ENCODE assay signal across 21 cellular contexts in the genomic region with DNA sequence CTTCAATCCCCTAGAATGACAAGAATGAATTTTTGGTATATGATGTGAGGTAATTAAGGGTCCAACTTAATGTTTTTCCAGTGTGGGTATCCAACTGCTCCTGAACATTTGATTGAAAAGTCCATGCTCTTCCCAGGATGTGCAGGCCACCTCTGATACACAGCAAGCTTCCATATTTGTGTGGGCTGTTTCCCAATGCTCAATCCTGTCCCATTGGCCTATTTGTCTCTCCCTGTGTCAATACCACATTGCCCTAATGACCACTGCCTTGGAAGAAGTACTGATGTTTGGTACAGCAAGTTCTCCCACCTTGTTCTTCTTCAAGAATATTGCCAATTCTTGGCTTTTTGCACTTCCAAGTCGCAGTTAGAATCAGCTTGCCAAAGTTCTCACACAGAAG.
"Had no signal": no experiment of that assay in that cellular context is flagged by ENCODE, and none has a peak within 500 bp of the region (broad histone marks: within the 10 kb centered on the region; RNA-seq: fewer than 3 reads in every experiment).

No MANE protein-coding gene starts in this region.

- FAIRE-seq: colon, keratinocyte, pancreas had no signal

- H3K4me3 ChIP-seq: dorsolateral prefrontal cortex, gastroesophageal sphincter, lower lobe of right lung, mucosa of descending colon, pancreas, stomach, testis, tibial artery had no signal

- DNase-seq: effector CD4-positive, alpha-beta T cell; glutamatergic neuron; left ventricle myocardium superior; lower lobe of right lung; mucosa of descending colon; naive B cell; stimulated activated CD4-positive, alpha-beta T cell treated with anti-CD3 and anti-CD28 coated beads, Interleukin-2, amount 100 ng/mL, for 24 hours; stimulated activated CD4-positive, alpha-beta T cell treated with anti-CD3 and anti-CD28 coated beads, Interleukin-4, amount 100 ng/mL, for 24 hours; stimulated activated naive CD4-positive, alpha-beta T cell treated with Interleukin-2 at 50 U/mL for 16 hours; stomach; testis; tibial artery had no signal

- ATAC-seq: gastroesophageal sphincter; left ventricle myocardium superior; natural killer cell treated with Interleukin-12 subunit alpha and Interleukin-12 subunit beta and Interleukin-15 and Interleukin-18, amount 100 ng/mL, for 72 hours; sciatic nerve; stimulated activated effector memory CD8-positive, alpha-beta T cell treated with anti-CD3 and anti-CD28 coated beads, Interleukin-12 subunit alpha, Interleukin-12 subunit beta, amount 100 ng/mL, for 72 hours had no signal

- H3K27me3 ChIP-seq: dorsolateral prefrontal cortex, gastroesophageal sphincter, neutrophil, pancreas, stomach, testis had no signal

- H3K36me3 ChIP-seq: lower lobe of right lung, pancreas, tibial artery had no signal

- H3K9me3 ChIP-seq: neutrophil, pancreas, testis had no signal

- H3K4me1 ChIP-seq: gastroesophageal sphincter, lower lobe of right lung, pancreas, testis, tibial artery had no signal

- H3K27ac ChIP-seq: dorsolateral prefrontal cortex, gastroesophageal sphincter, lower lobe of right lung, neutrophil, pancreas, stomach, testis, tibial artery had no signal
